ENCODE assay signal across 8 cellular contexts in the genomic region with DNA sequence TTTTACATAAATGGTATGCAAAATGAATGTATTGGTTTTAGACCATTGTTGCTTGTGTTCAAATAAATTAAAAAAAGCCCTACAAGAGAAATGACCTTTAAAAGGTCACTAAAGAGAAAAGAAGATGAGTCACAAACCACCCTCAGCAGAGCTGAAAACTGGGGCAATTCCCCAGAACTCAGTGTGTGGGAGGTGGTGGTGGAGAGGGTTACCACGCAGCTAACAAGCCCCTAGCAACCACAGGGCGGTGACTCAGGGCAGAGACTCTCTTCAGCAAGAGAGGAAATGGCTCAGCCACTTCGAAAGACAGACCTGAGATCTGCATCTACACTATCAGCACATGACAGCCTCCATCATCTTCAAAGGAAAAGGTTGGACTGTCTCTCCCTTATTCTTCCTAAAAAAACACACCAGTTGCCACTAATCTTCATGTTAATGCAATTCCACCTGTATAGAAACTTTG. TPM values are rescaled to one million over a fixed set of nuclear protein-coding genes. Genes with fewer than 3 reads are reported as not detected.
A peak's percentile ranks its signal among the peaks of the same experiment; 100 is the strongest.
DNase-seq lines count a peak whose midpoint lies in the region; ATAC-seq and TF ChIP-seq lines count a peak whose summit lies in the region.

No MANE protein-coding gene starts in this region.

- no peak overlapping the region for H3K4me3 Mint-ChIP-seq in GM23338
- peak overlapping the region; percentile 35 for H3K4me3 Mint-ChIP-seq in activated CD4-positive, alpha-beta T cell treated with anti-CD3 and anti-CD28 coated beads, Interleukin-2, amount 10 ng/mL, durations not matched to agents 7 days and 5 days

- H3K9me3 Mint-ChIP-seq in GM23338 = no peaks in the 10 kb centered on the region
- no peaks in the 10 kb centered on the region for H3K9me3 Mint-ChIP-seq in activated CD4-positive, alpha-beta T cell treated with anti-CD3 and anti-CD28 coated beads, Interleukin-2, amount 10 ng/mL, durations not matched to agents 7 days and 5 days

- H4K20me1 ChIP-seq in GM23338 (replicated peaks; ENCODE audit: insufficient read depth) = no peaks in the 10 kb centered on the region

- H3K4me1 ChIP-seq in GM23338 (ENCODE audit: insufficient read depth) (peaks cover 12% of the 10 kb centered on the region; the same call in 1 of the 2 replicates), endocrine pancreas (ENCODE audit: control insufficient read depth, insufficient read depth, low read length) (peaks cover 5% of the 10 kb centered on the region), spleen (peaks cover 0 to 17% (median 1%) of the 10 kb centered on the region in 6 donors)

- H3K27ac ChIP-seq in GM23338 (ENCODE audit: low read depth) = no peak overlapping the region
- peak overlapping the region; percentile 60 for H3K27ac ChIP-seq in KOPT-K1 (ENCODE audit: low read depth, low read length, poor library complexity, severe bottlenecking)
- H3K27ac ChIP-seq in spleen = no peak overlapping the region

- peak overlapping the region; percentile 13; the same call in 1 of the 2 replicates for H2AFZ ChIP-seq in GM23338

- peaks cover 18% of the 10 kb centered on the region for H3K4me1 Mint-ChIP-seq in GM23338
- H3K4me1 Mint-ChIP-seq in activated CD4-positive, alpha-beta T cell treated with anti-CD3 and anti-CD28 coated beads, Interleukin-2, amount 10 ng/mL, durations not matched to agents 7 days and 5 days = peaks cover 60% of the 10 kb centered on the region

- H3K79me2 ChIP-seq in GM23338 (replicated peaks; ENCODE audit: insufficient read depth) = no peaks in the 10 kb centered on the region

- CTCF ChIA-PET in activated CD4-positive, alpha-beta T cell treated with anti-CD3 and anti-CD28 coated beads, Interleukin-2, amount 10 ng/mL, durations not matched to agents 7 days and 5 days (lab: Charles Lee) = interaction anchor here (0.6 to 1.5 kb wide), 4 partner anchors 9 to 49 kb away, joined by 3 to 10 read pairs (median 3); no protein-coding TSS in a partner anchor

- no peak overlapping the region for H3K4me3 ChIP-seq in GM23338
- H3K4me3 ChIP-seq in endocrine pancreas (ENCODE audit: control insufficient read depth, insufficient read depth, low read length) = peak overlapping the region; percentile 6
- H3K4me3 ChIP-seq in spleen = no peak overlapping the region

- H3K27me3 ChIP-seq in GM23338 (ENCODE audit: insufficient read depth) (no peaks in the 10 kb centered on the region), endocrine pancreas (ENCODE audit: control insufficient read depth, insufficient read depth, low read length) (no peaks in the 10 kb centered on the region), spleen (replicated peaks in 1 of 7) (peaks cover 0 to 6% (median 0%) of the 10 kb centered on the region in 7 donors)

- DNase-seq in GM04504 (ENCODE audit: low read depth) (peak; percentile 71), GM23338 (ENCODE audit: low spot score) (peak; percentile 46), spleen (peak; percentile 71), cerebellar nuclear complex (lab: John Stamatoyannopoulos, UW) (no peak), NCI-H1105 treated with DMSO at 0.1 percent for 48 hours (lab: John Stamatoyannopoulos, UW) (no peak)
- DNase-seq in activated CD4-positive, alpha-beta T cell treated with anti-CD3 and anti-CD28 coated beads, Interleukin-2, amount 10 ng/mL, durations not matched to agents 7 days and 5 days = peak; percentile 84

- 16 to 32% (median 21%) methylated on average over 3 of the region's 3 CpGs for WGBS in spleen, 5 donors

- intact Hi-C loops in spleen (cut with DNase I; ENCODE audit: low total_unique reads) = no loop called here

- TF ChIP-seq POLR2A in spleen (IDR thresholded peaks at IDR 0.05) = no peak

- H3K9me2 ChIP-seq in GM23338 (ENCODE audit: insufficient read depth) = no peaks in the 10 kb centered on the region

- H3K9me3 ChIP-seq in KOPT-K1 (ENCODE audit: insufficient read depth, low read length, poor library complexity, severe bottlenecking) (no peaks in the 10 kb centered on the region), endocrine pancreas (ENCODE audit: control insufficient read depth, low read length) (no peaks in the 10 kb centered on the region), spleen (no peaks in the 10 kb centered on the region)

- no peak overlapping the region for H3K4me2 ChIP-seq in GM23338

- POLR2A ChIA-PET in activated CD4-positive, alpha-beta T cell treated with anti-CD3 and anti-CD28 coated beads, Interleukin-2, amount 10 ng/mL, durations not matched to agents 7 days and 5 days (lab: Charles Lee) = interaction anchor here (0.6 to 1.0 kb wide), 2 partner anchors 30 to 56 kb away, joined by 3 to 5 read pairs; partner anchors contain the start of gene NDFIP2

- TF ChIP-seq CTCF in GM23338 (conservative IDR thresholded peaks at IDR 0.05; ENCODE audit: low read depth in 2 of 2) (no peak), spleen (IDR thresholded peaks at IDR 0.05 in 8 of 11, conservative IDR thresholded peaks at IDR 0.05 in 3 of 11) (no peak)

- H3K36me3 ChIP-seq in GM23338 (ENCODE audit: insufficient read depth) = no peaks in the 10 kb centered on the region
- no peaks in the 10 kb centered on the region for H3K36me3 ChIP-seq in KOPT-K1 (ENCODE audit: insufficient read depth, low read length)
- no peaks in the 10 kb centered on the region for H3K36me3 ChIP-seq in endocrine pancreas (ENCODE audit: control insufficient read depth, insufficient read depth, low read length)
- H3K36me3 ChIP-seq in spleen = no peaks in the 10 kb centered on the region

- no peaks in the 10 kb centered on the region for H3F3A ChIP-seq in GM23338 (replicated peaks; ENCODE audit: low read depth)

- H3K9ac ChIP-seq in endocrine pancreas (ENCODE audit: control insufficient read depth, insufficient read depth, low read length) = no peak overlapping the region

- ATAC-seq in GM23338 = peak; percentile 84

- no peaks in the 10 kb centered on the region for H3K27me3 Mint-ChIP-seq in GM23338 (ENCODE audit: insufficient read depth, low read depth, poor library complexity)
- H3K27me3 Mint-ChIP-seq in activated CD4-positive, alpha-beta T cell treated with anti-CD3 and anti-CD28 coated beads, Interleukin-2, amount 10 ng/mL, durations not matched to agents 7 days and 5 days = no peaks in the 10 kb centered on the region

- no peak overlapping the region for H3K27ac Mint-ChIP-seq in GM23338
- H3K27ac Mint-ChIP-seq in activated CD4-positive, alpha-beta T cell treated with anti-CD3 and anti-CD28 coated beads, Interleukin-2, amount 10 ng/mL, durations not matched to agents 7 days and 5 days = peak overlapping the region; percentile 79

- no peaks in the 10 kb centered on the region for H3K36me3 Mint-ChIP-seq in GM23338 (ENCODE audit: low read depth)
- H3K36me3 Mint-ChIP-seq in activated CD4-positive, alpha-beta T cell treated with anti-CD3 and anti-CD28 coated beads, Interleukin-2, amount 10 ng/mL, durations not matched to agents 7 days and 5 days (ENCODE audit: low read depth) = no peaks in the 10 kb centered on the region

TF ChIP-seq in GM23338, 12 proteins besides CTCF, POLR2A, EP300 and RAD21:
- TF ChIP-seq NANOG (IDR thresholded peaks at IDR 0.05; ENCODE audit: borderline replicate concordance) = no peak
TF ChIP-seq in GM23338: peak in this region for 0.

RNA-seq across cellular contexts. Expression of gene NDFIP2, which starts 29.4 kb away (rescaled TPM):
- 28.7 and 32.8 TPM in 2 replicates for total RNA-seq in GM23338 (2014; rRNA removed; shearing (Covaris generic))
- polyA plus RNA-seq in GM23338 (2016; fragmentation: Nextera tagmentation; extraction: Ambion mirVana) (25.2 and 28.3 TPM in 2 replicates), spleen (1 to 10 TPM; 2.1 to 5.0 (median 4.4) TPM)
- total RNA-seq in activated CD4-positive, alpha-beta T cell treated with anti-CD3 and anti-CD28 coated beads, Interleukin-2, amount 10 ng/mL, durations not matched to agents 7 days and 5 days = 10 to 100 TPM; 17.8 to 21.2 TPM
- total RNA-seq in spleen = 10 to 100 TPM; 13.3 to 27.3 (median 15.6) TPM

RNA-seq across cellular contexts. Expression of gene RBM26, which starts 45.5 kb away (rescaled TPM):
- 61.4 and 69.3 TPM in 2 replicates for total RNA-seq in GM23338 (2014; rRNA removed; shearing (Covaris generic))
- polyA plus RNA-seq in GM23338 (2016; fragmentation: Nextera tagmentation; extraction: Ambion mirVana) = 36.3 and 46.0 TPM in 2 replicates
- 10 to 100 TPM; 55.8 to 69.5 TPM for total RNA-seq in activated CD4-positive, alpha-beta T cell treated with anti-CD3 and anti-CD28 coated beads, Interleukin-2, amount 10 ng/mL, durations not matched to agents 7 days and 5 days
- total RNA-seq in spleen = 10 to 100 TPM; 56.3 to 87.6 (median 65.0) TPM
- 10 to 100 TPM; 25.6 to 38.4 (median 30.7) TPM for polyA plus RNA-seq in spleen

Comparison
In these comparisons a context has a peak if more than half of its experiments do, and no peak if none do; other contexts are left out.
1. DNase-seq: peak in GM04504 (single experiment), GM23338 (single experiment), activated CD4-positive, alpha-beta T cell treated with anti-CD3 and anti-CD28 coated beads, Interleukin-2, amount 10 ng/mL, durations not matched to agents 7 days and 5 days (single experiment) and spleen (single experiment); none in cerebellar nuclear complex (0 of 2) and NCI-H1105 treated with DMSO at 0.1 percent for 48 hours (single experiment).